Comparison of ENCODE assay signal across 8 cellular contexts in the genomic region with DNA sequence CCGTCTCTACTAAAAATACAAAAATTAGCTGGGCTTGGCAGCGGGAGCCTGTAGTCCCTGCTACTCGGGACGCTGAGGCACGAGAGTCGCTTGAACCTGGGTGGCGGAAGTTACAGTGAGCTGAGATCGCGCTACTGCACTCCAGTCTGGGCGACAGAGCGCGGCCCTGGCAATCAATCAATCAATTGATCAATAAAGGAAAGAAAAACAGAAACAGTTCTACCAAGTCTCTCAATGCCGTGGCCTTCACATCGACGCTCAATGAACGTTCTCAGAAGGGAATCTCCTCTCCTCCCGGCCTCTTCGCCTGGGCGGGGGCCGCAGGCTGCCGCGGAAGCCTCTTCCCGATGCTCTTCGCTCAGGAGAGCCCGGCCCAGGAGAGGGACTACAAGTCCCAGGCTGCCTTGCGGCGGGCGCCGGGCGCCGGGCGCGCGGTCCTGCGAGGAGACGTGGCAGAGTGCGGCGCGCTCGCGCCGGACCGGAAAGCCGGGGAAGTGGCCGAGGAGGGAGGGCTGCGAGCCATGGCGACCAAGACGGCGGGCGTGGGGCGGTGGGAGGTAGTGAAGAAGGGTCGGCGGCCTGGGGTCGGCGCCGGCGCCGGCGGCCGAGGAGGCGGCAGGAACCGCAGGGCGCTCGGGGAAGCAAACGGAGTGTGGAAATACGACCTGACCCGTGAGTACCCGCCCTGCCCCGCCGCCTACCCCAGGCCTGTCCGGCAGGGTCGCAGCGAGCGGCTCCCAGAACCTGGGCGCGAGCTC. TPM values are rescaled to one million over a fixed set of nuclear protein-coding genes. Genes with fewer than 3 reads are reported as not detected.
DNase-seq lines count a peak whose midpoint lies in the region; ATAC-seq, FAIRE-seq and TF ChIP-seq lines count a peak whose summit lies in the region.

A gene with protein sequence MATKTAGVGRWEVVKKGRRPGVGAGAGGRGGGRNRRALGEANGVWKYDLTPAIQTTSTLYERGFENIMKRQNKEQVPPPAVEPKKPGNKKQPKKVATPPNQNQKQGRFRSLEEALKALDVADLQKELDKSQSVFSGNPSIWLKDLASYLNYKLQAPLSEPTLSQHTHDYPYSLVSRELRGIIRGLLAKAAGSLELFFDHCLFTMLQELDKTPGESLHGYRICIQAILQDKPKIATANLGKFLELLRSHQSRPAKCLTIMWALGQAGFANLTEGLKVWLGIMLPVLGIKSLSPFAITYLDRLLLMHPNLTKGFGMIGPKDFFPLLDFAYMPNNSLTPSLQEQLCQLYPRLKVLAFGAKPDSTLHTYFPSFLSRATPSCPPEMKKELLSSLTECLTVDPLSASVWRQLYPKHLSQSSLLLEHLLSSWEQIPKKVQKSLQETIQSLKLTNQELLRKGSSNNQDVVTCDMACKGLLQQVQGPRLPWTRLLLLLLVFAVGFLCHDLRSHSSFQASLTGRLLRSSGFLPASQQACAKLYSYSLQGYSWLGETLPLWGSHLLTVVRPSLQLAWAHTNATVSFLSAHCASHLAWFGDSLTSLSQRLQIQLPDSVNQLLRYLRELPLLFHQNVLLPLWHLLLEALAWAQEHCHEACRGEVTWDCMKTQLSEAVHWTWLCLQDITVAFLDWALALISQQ (plus strand): TSS at position 471 of the 758 bp plus-strand sequence. CDS start 51 bp downstream, at position 522.

- peak; percentile 58 for ATAC-seq in GM18870 (IDR thresholded peaks at IDR 0.05; ENCODE audit: unreplicated experiment)
- peak; percentile 96 for ATAC-seq in HG03108 (IDR thresholded peaks at IDR 0.05; ENCODE audit: unreplicated experiment)

- H3K79me2 ChIP-seq in keratinocyte (ENCODE audit: control insufficient read depth, insufficient read depth, low read length), result peaks cover 40% of the 10 kb centered on the region

- DNase-seq in AG08395 (ENCODE audit: low spot score), result peak; percentile 95
- peak; percentile 91 for DNase-seq in NCI-H2227 (lab: John Stamatoyannopoulos, UW; ENCODE audit: unreplicated experiment)
- peak; percentile 58 to 71 (median 66) for DNase-seq in activated CD4-positive, CD25-positive, alpha-beta regulatory T cell (lab: John Stamatoyannopoulos, UW)
- DNase-seq in central memory CD4-positive, alpha-beta T cell, result peak; percentile 71
- DNase-seq in keratinocyte (ENCODE audit: low read depth, low spot score), result no peak
- DNase-seq in stimulated activated CD4-positive, alpha-beta T cell treated with anti-CD3 and anti-CD28 coated beads, Interleukin-12 subunit alpha, Interleukin-12 subunit beta, amount 100 ng/mL, for 48 hours (ENCODE audit: low read depth in 2 of 3, low spot score in 1 of 3), result peak; percentile 59 to 80 (median 72)

- no peaks in the 10 kb centered on the region for H3K9me1 ChIP-seq in keratinocyte (ENCODE audit: control insufficient read depth, extremely low read depth, insufficient read depth, low read length)

- dilution Hi-C loops in keratinocyte (cut with MboI; ENCODE audit: extremely low pct_ligation_motif_present, low sequenced_read_pairs), result no loop called here

- peaks cover 26 to 29% of the 10 kb centered on the region in 2 experiments for H3K36me3 ChIP-seq in keratinocyte (ENCODE audit: control insufficient read depth in 2 of 2, extremely low read depth in 1 of 2, insufficient read depth in 2 of 2, low read length in 2 of 2)

- H2AFZ ChIP-seq in keratinocyte (ENCODE audit: control insufficient read depth, low read length), result peak within 1 kb of the TSS; percentile 94

- FAIRE-seq in keratinocyte (lab: Jason Lieb, UNC), result no peak

- no peak for TF ChIP-seq CTCF in keratinocyte (optimal IDR thresholded peaks at IDR 0.05 in 1 of 3, IDR thresholded peaks at IDR 0.05 in 1 of 3, conservative IDR thresholded peaks at IDR 0.05 in 1 of 3; ENCODE audit: extremely low read depth in 1 of 3, insufficient read depth in 2 of 3, low read length in 3 of 3)

- peak within 1 kb of the TSS; percentile 70 for H3K27ac ChIP-seq in keratinocyte (ENCODE audit: control insufficient read depth, insufficient read depth, low read length)

- peaks cover 10% of the 10 kb centered on the region for H3K4me1 ChIP-seq in keratinocyte (ENCODE audit: control insufficient read depth, extremely low read depth, insufficient read depth, low read length)

- H3K9ac ChIP-seq in keratinocyte (ENCODE audit: control insufficient read depth, extremely low read depth, insufficient read depth, low read length), result peak within 1 kb of the TSS; percentile 93

- peak within 1 kb of the TSS; percentile 93 for H3K4me2 ChIP-seq in keratinocyte (ENCODE audit: control insufficient read depth, extremely low read depth, insufficient read depth, low read depth, low read length)

- no peaks in the 10 kb centered on the region for H3K9me3 ChIP-seq in keratinocyte (ENCODE audit: control insufficient read depth, low read depth, low read length)

- H3K27me3 ChIP-seq in keratinocyte (ENCODE audit: control insufficient read depth, extremely low read depth, insufficient read depth, low read length), result no peaks in the 10 kb centered on the region

- H4K20me1 ChIP-seq in keratinocyte (ENCODE audit: control insufficient read depth, extremely low read depth, insufficient read depth, low read length), result peaks cover 3% of the 10 kb centered on the region

- peak within 1 kb of the TSS; percentile 83 to 99 (median 87) for H3K4me3 ChIP-seq in keratinocyte (ENCODE audit: control insufficient read depth in 2 of 3, extremely low read depth in 1 of 3, insufficient read depth in 2 of 3, low read depth in 1 of 3, low read length in 3 of 3)

RNA-seq across cellular contexts. Expression of the gene that starts here (rescaled TPM):
- polyA plus RNA-seq in keratinocyte, result 28.7 to 65.8 TPM (median 38.0 TPM) in 3 replicates
- polyA plus RNA-seq in keratinocyte (2011; ENCODE audit: low read depth), result 20.4 TPM
- 30.8 and 33.1 TPM in 2 replicates for polyA plus RNA-seq in keratinocyte (2011; cell fraction: cytosol; rRNA removed)
- polyA plus RNA-seq in keratinocyte (2011; cell fraction: nucleus; rRNA removed), result 90.1 and 90.9 TPM in 2 replicates
- 28.4 and 51.3 TPM in 2 replicates for polyA plus RNA-seq in keratinocyte (2012; ENCODE audit: low replicate concordance)
- polyA minus RNA-seq in keratinocyte, result 72.3 to 342 TPM (median 115 TPM) in 3 replicates
- 90.9 TPM for polyA minus RNA-seq in keratinocyte (2011; cell fraction: cytosol; rRNA and poly(A)+ RNA removed)
- polyA minus RNA-seq in keratinocyte (2011; cell fraction: nucleus; rRNA and poly(A)+ RNA removed), result 70.1 and 93.2 TPM in 2 replicates
